In the genomic region with DNA sequence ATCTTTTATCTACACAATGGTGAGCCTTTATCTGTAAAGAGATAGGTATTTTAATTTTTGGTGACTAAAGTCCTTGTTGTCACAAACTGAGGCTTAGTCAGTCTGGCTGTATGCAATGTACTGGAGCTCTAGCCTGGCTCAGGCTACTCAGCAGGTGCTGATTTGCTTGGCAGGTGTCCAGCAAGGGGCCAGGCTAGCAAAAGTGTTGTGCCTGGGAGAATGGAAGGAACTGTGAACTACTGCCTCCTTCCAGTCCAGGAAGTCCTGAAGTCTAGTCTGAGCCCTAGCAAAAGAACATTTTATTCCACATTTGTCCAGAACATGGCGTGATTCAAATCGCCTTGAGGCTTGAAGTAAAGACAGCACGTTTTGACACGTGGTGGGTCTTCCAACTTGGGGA, we compare ENCODE assay signal across 12 cellular contexts.
A peak's percentile ranks its signal among the peaks of the same experiment; 100 is the strongest.
DNase-seq lines count a peak whose midpoint lies in the region; ATAC-seq, FAIRE-seq and TF ChIP-seq lines count a peak whose summit lies in the region.
"Had no signal": no experiment of that assay in that cellular context is flagged by ENCODE, and none has a peak within 500 bp of the region (broad histone marks: within the 10 kb centered on the region; RNA-seq: fewer than 3 reads in every experiment).

No MANE protein-coding gene starts in this region.

- H4K20me1 ChIP-seq in hepatocyte (ENCODE audit: insufficient read depth, poor library complexity, severe bottlenecking): no peaks in the 10 kb centered on the region
- H4K20me1 ChIP-seq: BLaER1 had no signal

- CTCF ChIA-PET in A549 (lab: Yijun Ruan, JAX): no interaction called here
- CTCF ChIA-PET in activated CD4-positive, alpha-beta memory T cell treated with anti-CD3 and anti-CD28 coated beads, Interleukin-2, amount 10 ng/mL, durations not matched to agents 7 days and 5 days (lab: Charles Lee): no interaction called here

- TF ChIP-seq EP300 in A549 (IDR thresholded peaks at IDR 0.05): no peak

- 49% methylated on average over 4 of the region's 4 CpGs for WGBS in A549 (ENCODE audit: missing lambda C conversion rate)
- WGBS in hepatocyte (ENCODE audit: low lambda C conversion rate, missing lambda C conversion rate): 84% methylated on average over 4 of the region's 4 CpGs

- H3K9me3 Mint-ChIP-seq in activated CD4-positive, alpha-beta memory T cell treated with anti-CD3 and anti-CD28 coated beads, Interleukin-2, amount 10 ng/mL, durations not matched to agents 7 days and 5 days: peaks cover 6% of the 10 kb centered on the region

- H3K4me1 ChIP-seq in A549 (peaks cover 25% of the 10 kb centered on the region), hepatocyte (ENCODE audit: insufficient read depth) (peaks cover 4% of the 10 kb centered on the region)
- H3K4me1 ChIP-seq: BLaER1 had no signal

- H3K4me2 ChIP-seq in A549: peak overlapping the region; percentile 2; the same call in 2 of the 3 replicates
- H3K4me2 ChIP-seq in hepatocyte: no peak overlapping the region
- H3K4me2 ChIP-seq: BLaER1 had no signal

- ATAC-seq in A549 (no peak), GM21447 (IDR thresholded peaks at IDR 0.05; ENCODE audit: unreplicated experiment) (no peak)

- TF ChIP-seq RAD21 in A549 (conservative IDR thresholded peaks at IDR 0.05 in 1 of 2, IDR thresholded peaks at IDR 0.05 in 1 of 2): no peak

- no peaks in the 10 kb centered on the region for H3K9me2 ChIP-seq in hepatocyte (replicated peaks; ENCODE audit: insufficient read depth)

- H3K9me3 ChIP-seq in A549 (no peaks in the 10 kb centered on the region), hepatocyte (ENCODE audit: low read depth) (no peaks in the 10 kb centered on the region)
- H3K9me3 ChIP-seq: BLaER1, upper lobe of left lung had no signal

- no peaks in the 10 kb centered on the region for H3K79me2 ChIP-seq in hepatocyte

- H3K4me3 Mint-ChIP-seq in activated CD4-positive, alpha-beta memory T cell treated with anti-CD3 and anti-CD28 coated beads, Interleukin-2, amount 10 ng/mL, durations not matched to agents 7 days and 5 days: no peak overlapping the region

- no peak overlapping the region for H3K4me3 ChIP-seq in A549
- no peak overlapping the region for H3K4me3 ChIP-seq in hepatocyte
- H3K4me3 ChIP-seq: BLaER1, upper lobe of left lung had no signal

- H3K27ac Mint-ChIP-seq in activated CD4-positive, alpha-beta memory T cell treated with anti-CD3 and anti-CD28 coated beads, Interleukin-2, amount 10 ng/mL, durations not matched to agents 7 days and 5 days: no peak overlapping the region
- H3K27ac Mint-ChIP-seq: progenitor cell of endocrine pancreas had no signal

- TF ChIP-seq CTCF in A549 (IDR thresholded peaks at IDR 0.05): no peak
- no peak for TF ChIP-seq CTCF in hepatocyte (IDR thresholded peaks at IDR 0.05; ENCODE audit: poor library complexity)

- H3K27ac ChIP-seq in A549 (peak overlapping the region; percentile 45 to 68; a peak in 5 of 6 replicates), hepatocyte (peak overlapping the region; percentile 79)
- H3K27ac ChIP-seq: BLaER1, brain microvascular endothelial cell, upper lobe of left lung had no signal

- POLR2A ChIA-PET in A549 (lab: Yijun Ruan, JAX): no interaction called here
- POLR2A ChIA-PET in activated CD4-positive, alpha-beta memory T cell treated with anti-CD3 and anti-CD28 coated beads, Interleukin-2, amount 10 ng/mL, durations not matched to agents 7 days and 5 days (lab: Charles Lee): no interaction called here

- no peaks in the 10 kb centered on the region for H3K36me3 Mint-ChIP-seq in activated CD4-positive, alpha-beta memory T cell treated with anti-CD3 and anti-CD28 coated beads, Interleukin-2, amount 10 ng/mL, durations not matched to agents 7 days and 5 days (ENCODE audit: low read depth)

- FAIRE-seq in A549 (lab: Jason Lieb, UNC): no peak

- peak overlapping the region; percentile 46 for H2AFZ ChIP-seq in hepatocyte

- H3K4me1 Mint-ChIP-seq in activated CD4-positive, alpha-beta memory T cell treated with anti-CD3 and anti-CD28 coated beads, Interleukin-2, amount 10 ng/mL, durations not matched to agents 7 days and 5 days: no peaks in the 10 kb centered on the region

- no peak for TF ChIP-seq POLR2A in A549 (IDR thresholded peaks at IDR 0.05; ENCODE audit: low read length)

- no peaks in the 10 kb centered on the region for H3K36me3 ChIP-seq in hepatocyte (replicated peaks; ENCODE audit: insufficient read depth, low read depth)
- H3K36me3 ChIP-seq: BLaER1, brain microvascular endothelial cell, upper lobe of left lung had no signal

- no peaks in the 10 kb centered on the region for H3K27me3 Mint-ChIP-seq in activated CD4-positive, alpha-beta memory T cell treated with anti-CD3 and anti-CD28 coated beads, Interleukin-2, amount 10 ng/mL, durations not matched to agents 7 days and 5 days
- H3K27me3 Mint-ChIP-seq: progenitor cell of endocrine pancreas had no signal

- DNase-seq in A549 (ENCODE audit: low read depth in 1 of 2, low spot score in 1 of 2) (peak in 1 of 2 experiments; percentile 18), HK-2 (ENCODE audit: unreplicated experiment) (peak; percentile 43), NCI-H526 treated with DMSO at 0.1 percent for 48 hours (lab: John Stamatoyannopoulos, UW) (peak; percentile 18), hepatocyte (ENCODE audit: low spot score) (peak; percentile 84), AG08396 (ENCODE audit: low spot score) (no peak)
- no peak for DNase-seq in activated CD4-positive, alpha-beta T cell treated with anti-CD3 and anti-CD28 coated beads for 4 hours
- DNase-seq in activated CD4-positive, alpha-beta memory T cell treated with anti-CD3 and anti-CD28 coated beads, Interleukin-2, amount 10 ng/mL, durations not matched to agents 7 days and 5 days: no peak
- DNase-seq: brain microvascular endothelial cell had no signal

- no peaks in the 10 kb centered on the region for H3K27me3 ChIP-seq in hepatocyte
- H3K27me3 ChIP-seq: BLaER1, brain microvascular endothelial cell, upper lobe of left lung had no signal

TF ChIP-seq in A549, 52 proteins besides CTCF, POLR2A, EP300 and RAD21:
- no peak for TF ChIP-seq ESRRA (IDR thresholded peaks at IDR 0.05; ENCODE audit: borderline replicate concordance, low read length)
- TF ChIP-seq GATA3 (IDR thresholded peaks at IDR 0.05; ENCODE audit: borderline replicate concordance): no peak
- no peak for TF ChIP-seq HOXB13 (CRISPR knock-in tag; IDR thresholded peaks at IDR 0.05; ENCODE audit: low read depth)
- no peak for TF ChIP-seq MAZ (IDR thresholded peaks at IDR 0.05; ENCODE audit: borderline replicate concordance, low read depth, low read length)
- TF ChIP-seq, protein P1, sequence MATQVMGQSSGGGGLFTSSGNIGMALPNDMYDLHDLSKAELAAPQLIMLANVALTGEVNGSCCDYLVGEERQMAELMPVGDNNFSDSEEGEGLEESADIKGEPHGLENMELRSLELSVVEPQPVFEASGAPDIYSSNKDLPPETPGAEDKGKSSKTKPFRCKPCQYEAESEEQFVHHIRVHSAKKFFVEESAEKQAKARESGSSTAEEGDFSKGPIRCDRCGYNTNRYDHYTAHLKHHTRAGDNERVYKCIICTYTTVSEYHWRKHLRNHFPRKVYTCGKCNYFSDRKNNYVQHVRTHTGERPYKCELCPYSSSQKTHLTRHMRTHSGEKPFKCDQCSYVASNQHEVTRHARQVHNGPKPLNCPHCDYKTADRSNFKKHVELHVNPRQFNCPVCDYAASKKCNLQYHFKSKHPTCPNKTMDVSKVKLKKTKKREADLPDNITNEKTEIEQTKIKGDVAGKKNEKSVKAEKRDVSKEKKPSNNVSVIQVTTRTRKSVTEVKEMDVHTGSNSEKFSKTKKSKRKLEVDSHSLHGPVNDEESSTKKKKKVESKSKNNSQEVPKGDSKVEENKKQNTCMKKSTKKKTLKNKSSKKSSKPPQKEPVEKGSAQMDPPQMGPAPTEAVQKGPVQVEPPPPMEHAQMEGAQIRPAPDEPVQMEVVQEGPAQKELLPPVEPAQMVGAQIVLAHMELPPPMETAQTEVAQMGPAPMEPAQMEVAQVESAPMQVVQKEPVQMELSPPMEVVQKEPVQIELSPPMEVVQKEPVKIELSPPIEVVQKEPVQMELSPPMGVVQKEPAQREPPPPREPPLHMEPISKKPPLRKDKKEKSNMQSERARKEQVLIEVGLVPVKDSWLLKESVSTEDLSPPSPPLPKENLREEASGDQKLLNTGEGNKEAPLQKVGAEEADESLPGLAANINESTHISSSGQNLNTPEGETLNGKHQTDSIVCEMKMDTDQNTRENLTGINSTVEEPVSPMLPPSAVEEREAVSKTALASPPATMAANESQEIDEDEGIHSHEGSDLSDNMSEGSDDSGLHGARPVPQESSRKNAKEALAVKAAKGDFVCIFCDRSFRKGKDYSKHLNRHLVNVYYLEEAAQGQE (IDR thresholded peaks at IDR 0.05): no peak
- no peak for TF ChIP-seq CEBPB (IDR thresholded peaks at IDR 0.05)
- TF ChIP-seq ZSCAN20 (CRISPR knock-in tag; IDR thresholded peaks at IDR 0.05): no peak
- TF ChIP-seq, protein P2, sequence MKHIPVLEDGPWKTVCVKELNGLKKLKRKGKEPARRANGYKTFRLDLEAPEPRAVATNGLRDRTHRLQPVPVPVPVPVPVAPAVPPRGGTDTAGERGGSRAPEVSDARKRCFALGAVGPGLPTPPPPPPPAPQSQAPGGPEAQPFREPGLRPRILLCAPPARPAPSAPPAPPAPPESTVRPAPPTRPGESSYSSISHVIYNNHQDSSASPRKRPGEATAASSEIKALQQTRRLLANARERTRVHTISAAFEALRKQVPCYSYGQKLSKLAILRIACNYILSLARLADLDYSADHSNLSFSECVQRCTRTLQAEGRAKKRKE (CRISPR knock-in tag; IDR thresholded peaks at IDR 0.05; ENCODE audit: low read depth): no peak
- TF ChIP-seq KDM5A (IDR thresholded peaks at IDR 0.05): no peak
- TF ChIP-seq NFE2L2 (conservative IDR thresholded peaks at IDR 0.05; ENCODE audit: low read length): no peak
- TF ChIP-seq ZNF302 (CRISPR knock-in tag; IDR thresholded peaks at IDR 0.05): no peak
- no peak for TF ChIP-seq CBX2 (IDR thresholded peaks at IDR 0.05; ENCODE audit: borderline replicate concordance, low read depth)
- no peak for TF ChIP-seq RARB (CRISPR knock-in tag; IDR thresholded peaks at IDR 0.05)
- TF ChIP-seq RFX5 (IDR thresholded peaks at IDR 0.05): no peak
- no peak for TF ChIP-seq TFCP2L1 (CRISPR knock-in tag; IDR thresholded peaks at IDR 0.05)
- TF ChIP-seq HOXB5 (CRISPR knock-in tag; IDR thresholded peaks at IDR 0.05): no peak
- TF ChIP-seq, protein P3, sequence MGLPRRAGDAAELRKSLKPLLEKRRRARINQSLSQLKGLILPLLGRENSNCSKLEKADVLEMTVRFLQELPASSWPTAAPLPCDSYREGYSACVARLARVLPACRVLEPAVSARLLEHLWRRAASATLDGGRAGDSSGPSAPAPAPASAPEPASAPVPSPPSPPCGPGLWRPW (IDR thresholded peaks at IDR 0.05): no peak
- TF ChIP-seq EHF (CRISPR knock-in tag; IDR thresholded peaks at IDR 0.05): no peak

Comparison
In these comparisons a context has a peak if more than half of its experiments do, and no peak if none do; other contexts are left out.
1. DNase-seq: peak in HK-2 (single experiment), NCI-H526 treated with DMSO at 0.1 percent for 48 hours (single experiment) and hepatocyte (single experiment); none in AG08396 (single experiment), activated CD4-positive, alpha-beta T cell treated with anti-CD3 and anti-CD28 coated beads for 4 hours (0 of 2) and activated CD4-positive, alpha-beta memory T cell treated with anti-CD3 and anti-CD28 coated beads, Interleukin-2, amount 10 ng/mL, durations not matched to agents 7 days and 5 days (single experiment).